Comparison of ENCODE assay signal across 15 cellular contexts in the genomic region with DNA sequence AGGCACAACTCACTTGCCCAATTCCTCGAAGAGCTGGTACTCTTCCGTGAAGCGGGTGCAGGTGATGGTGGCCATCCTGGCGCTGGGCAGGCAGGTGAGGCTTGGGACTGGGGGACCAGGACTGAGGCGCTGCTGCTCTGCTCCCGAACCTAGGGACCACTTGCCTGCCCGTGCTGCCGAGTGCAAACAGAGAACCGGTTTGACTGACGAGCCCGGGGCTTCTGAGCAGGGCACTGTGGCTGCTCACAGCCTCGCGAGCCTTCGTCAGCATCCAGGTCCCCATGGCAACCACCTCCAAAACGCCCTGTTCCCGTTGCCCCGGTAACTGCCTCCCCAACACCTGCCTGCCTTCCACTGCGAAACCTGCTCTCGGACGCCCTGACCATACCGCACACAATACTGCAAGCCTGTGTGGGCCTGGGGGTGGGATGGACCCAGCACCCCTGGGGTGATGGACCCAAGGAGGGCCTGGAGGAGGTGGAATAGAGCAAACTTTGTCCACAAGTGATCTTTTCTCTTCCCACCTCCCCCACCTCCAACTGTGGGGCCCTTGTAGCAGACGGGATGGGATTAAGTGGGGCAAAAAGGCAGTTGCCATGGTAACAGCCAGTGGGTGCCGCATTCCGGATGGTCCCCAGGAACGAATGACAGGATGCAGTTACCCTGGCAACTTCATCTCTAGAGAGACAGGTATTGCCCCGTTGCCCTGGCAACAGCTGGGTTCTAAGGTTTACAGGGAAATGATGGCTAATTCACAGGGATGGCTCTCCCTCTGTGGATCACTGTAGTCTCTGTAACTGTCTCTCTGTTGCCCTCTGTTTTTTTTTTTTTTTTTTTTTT. TPM values are rescaled to one million over a fixed set of nuclear protein-coding genes. Genes with fewer than 3 reads are reported as not detected.
DNase-seq lines count a peak whose midpoint lies in the region; ATAC-seq, FAIRE-seq and TF ChIP-seq lines count a peak whose summit lies in the region.
"Had no signal": no experiment of that assay in that cellular context is flagged by ENCODE, and none has a peak within 500 bp of the region (broad histone marks: within the 10 kb centered on the region; RNA-seq: fewer than 3 reads in every experiment).

Gene CAMK2A, minus strand, starts transcription at position 223 of the 840 bp plus-strand sequence. Its CDS starts 148 bp downstream, at position 75.

- DNase-seq in Caco-2 (peak; percentile 42 to 64), NCI-H1417 (lab: John Stamatoyannopoulos, UW) (peak; percentile 20 to 91 (median 75)), caudate nucleus (lab: John Stamatoyannopoulos, UW) (peak in 52 of 61 donors; percentile 20 to 97 (median 76)), kidney (peak; percentile 54), dedifferentiated amniotic fluid mesenchymal stem cell (ENCODE audit: extremely low spot score) (no peak)
- DNase-seq: central memory CD4-positive, alpha-beta T cell; NCI-H2081; SHP77 treated with DMSO at 0.1 percent for 48 hours; stimulated activated CD4-positive, alpha-beta T cell treated with anti-CD3 and anti-CD28 coated beads, Interleukin-1b, Interleukin-23, amount 100 ng/mL, for 48 hours; stimulated activated naive B cell treated with anti-CD40 and anti-IgM and Interleukin-4, amounts not matched to agents 10 μg/mL and 1 μg/mL and 100 μg/mL, for 72 hours had no signal

- H3K36me3 ChIP-seq in Caco-2 (ENCODE audit: control insufficient read depth, insufficient read depth, low read length) = no peaks in the 10 kb centered on the region
- no peaks in the 10 kb centered on the region for H3K36me3 ChIP-seq in kidney (ENCODE audit: control insufficient read depth in 1 of 2, insufficient read depth in 2 of 2, low read length in 2 of 2)
- H3K36me3 ChIP-seq: ovary had no signal

- H3K9ac ChIP-seq in kidney (ENCODE audit: low read length in 2 of 2) = no peak within 1 kb of the TSS

- no peaks in the 10 kb centered on the region for H3K4me1 ChIP-seq in Caco-2
- H3K4me1 ChIP-seq in kidney (ENCODE audit: control insufficient read depth in 1 of 2, insufficient read depth in 1 of 2, low read depth in 1 of 2, low read length in 2 of 2) = peaks cover 0 to 2% of the 10 kb centered on the region in 2 donors

- no peaks in the 10 kb centered on the region for H3K27me3 ChIP-seq in Caco-2 (replicated peaks; ENCODE audit: control insufficient read depth, insufficient read depth, low read length)
- H3K27me3 ChIP-seq: ovary had no signal

- FAIRE-seq in kidney (lab: Jason Lieb, UNC) = no peak

- CTCF ChIA-PET in Caco-2 (lab: Charles Lee) = interaction anchor here (0.5 to 1.1 kb wide), 3 partner anchors 13 to 488 kb away, joined by 3 to 4 read pairs (median 3); partner anchors contain the start of gene ARSI

- no TSS peak for BruUV-seq in Caco-2 (replicated peaks; lab: Mats Ljungman, UMichigan)

- peaks cover 9% of the 10 kb centered on the region for H3K27me3 Mint-ChIP-seq in Caco-2 (ENCODE audit: insufficient read depth, unreplicated experiment)

- peaks cover 4% of the 10 kb centered on the region for H3K36me3 Mint-ChIP-seq in Caco-2 (ENCODE audit: insufficient read depth, unreplicated experiment)
- H3K36me3 Mint-ChIP-seq: stimulated activated naive B cell treated with anti-CD40 and anti-IgM and Interleukin-4, amounts not matched to agents 10 μg/mL and 1 μg/mL and 100 μg/mL, for 72 hours had no signal

- intact Hi-C loops in Caco-2 (cut with micrococcal nuclease; ENCODE audit: unreplicated experiment) = no loop called here
- intact Hi-C loops in kidney (cut with DNase I) = no loop called here

- TF ChIP-seq CTCF in Caco-2 (IDR thresholded peaks at IDR 0.05; ENCODE audit: insufficient read depth in 1 of 2, low read depth in 1 of 2, low read length in 1 of 2, severe bottlenecking in 1 of 2, unreplicated experiment in 1 of 2) = no peak
- TF ChIP-seq CTCF in kidney (IDR thresholded peaks at IDR 0.05; ENCODE audit: borderline replicate concordance, extremely low read depth, insufficient read depth) = no peak

- no peak within 1 kb of the TSS for H3K4me3 ChIP-seq in Caco-2 (ENCODE audit: low read depth, low read length)
- H3K4me3 ChIP-seq in kidney (ENCODE audit: low read length in 2 of 2) = no peak within 1 kb of the TSS
- H3K4me3 ChIP-seq: ovary had no signal

- POLR2A ChIA-PET in Caco-2 (lab: Charles Lee) = no interaction called here

- H3K27ac ChIP-seq in caudate nucleus (ENCODE audit: low read depth, low read length) (no peak within 1 kb of the TSS), kidney (ENCODE audit: low read depth in 2 of 2, low read length in 2 of 2) (no peak within 1 kb of the TSS)
- H3K27ac ChIP-seq: ovary had no signal

- no peak for ATAC-seq in HG02571 (IDR thresholded peaks at IDR 0.05; ENCODE audit: unreplicated experiment)
- no peak for ATAC-seq in GM21717 (IDR thresholded peaks at IDR 0.05; ENCODE audit: unreplicated experiment)
- no peak for ATAC-seq in GM18868 (IDR thresholded peaks at IDR 0.05; ENCODE audit: unreplicated experiment)
- ATAC-seq: stimulated activated naive B cell treated with anti-CD40 and anti-IgM and Interleukin-4, amounts not matched to agents 10 μg/mL and 1 μg/mL and 100 μg/mL, for 72 hours had no signal

- H3K27ac Mint-ChIP-seq in Caco-2 (ENCODE audit: unreplicated experiment) = no peak within 1 kb of the TSS
- H3K27ac Mint-ChIP-seq: stimulated activated naive B cell treated with anti-CD40 and anti-IgM and Interleukin-4, amounts not matched to agents 10 μg/mL and 1 μg/mL and 100 μg/mL, for 72 hours had no signal

- H3K4me1 Mint-ChIP-seq in Caco-2 (ENCODE audit: low read depth, unreplicated experiment) = no peaks in the 10 kb centered on the region
- H3K4me1 Mint-ChIP-seq: stimulated activated naive B cell treated with anti-CD40 and anti-IgM and Interleukin-4, amounts not matched to agents 10 μg/mL and 1 μg/mL and 100 μg/mL, for 72 hours had no signal

- no peak within 1 kb of the TSS for H3K4me3 Mint-ChIP-seq in Caco-2 (ENCODE audit: unreplicated experiment)
- H3K4me3 Mint-ChIP-seq: stimulated activated naive B cell treated with anti-CD40 and anti-IgM and Interleukin-4, amounts not matched to agents 10 μg/mL and 1 μg/mL and 100 μg/mL, for 72 hours had no signal

- H3K9me3 Mint-ChIP-seq in Caco-2 (ENCODE audit: unreplicated experiment) = no peaks in the 10 kb centered on the region
- H3K9me3 Mint-ChIP-seq: stimulated activated naive B cell treated with anti-CD40 and anti-IgM and Interleukin-4, amounts not matched to agents 10 μg/mL and 1 μg/mL and 100 μg/mL, for 72 hours had no signal

- H3K9me3 ChIP-seq in Caco-2 (no peaks in the 10 kb centered on the region), kidney (ENCODE audit: control insufficient read depth in 1 of 2, low read length in 2 of 2) (no peaks in the 10 kb centered on the region)
- H3K9me3 ChIP-seq: ovary had no signal

RNA-seq across cellular contexts. Expression of gene CAMK2A, which starts in this region (rescaled TPM):
- not detected in 2 replicates for total RNA-seq in Caco-2 (2022)
- 0.28 TPM for total RNA-seq in kidney
- 0.90 TPM for polyA plus RNA-seq in kidney (ENCODE audit: insufficient read depth, low read depth, low replicate concordance)
- polyA plus RNA-seq: liver had no signal

Comparison
In these comparisons a context has a peak if more than half of its experiments do, and no peak if none do; other contexts are left out.
1. Peak in DNase-seq in Caco-2; RNA of the gene not detected or under 1 TPM.
2. Peak in DNase-seq in kidney; RNA of the gene not detected or under 1 TPM.